Comparison of ENCODE assay signal across 1 cellular context in genomic region chr6:87701676-87702588, GRCh38.
TF ChIP-seq lines count a peak whose summit lies in the region.

TSS of gene AKIRIN2 (minus strand) at chr6:87702233. CDS start at chr6:87701684, 549 bp downstream.

TF ChIP-seq in HepG2, 621 proteins besides CTCF, POLR2A, EP300 and RAD21 (continued from another document and continues in another):
- TF ChIP-seq ZNF567 (CRISPR knock-in tag; IDR thresholded peaks at IDR 0.05; ENCODE audit: borderline replicate concordance) (no peak; the same call in 1 of the 2 replicates), ATM (IDR thresholded peaks at IDR 0.05; ENCODE audit: borderline replicate concordance) (no peak), AHR (CRISPR knock-in tag; IDR thresholded peaks at IDR 0.05) (no peak), ZNF451 (CRISPR knock-in tag; IDR thresholded peaks at IDR 0.05) (no peak), MEIS1 (CRISPR knock-in tag; IDR thresholded peaks at IDR 0.05; ENCODE audit: borderline replicate concordance) (no peak), SETDB1 (CRISPR knock-in tag; IDR thresholded peaks at IDR 0.05; ENCODE audit: borderline replicate concordance) (no peak), ZNF512B (CRISPR knock-in tag; IDR thresholded peaks at IDR 0.05; ENCODE audit: borderline replicate concordance) (no peak), ZNF644 (CRISPR knock-in tag; IDR thresholded peaks at IDR 0.05; ENCODE audit: low read depth) (0 out of 2 replicates have a peak, but pooled peaks have one; percentile 10), ZNF530 (CRISPR knock-in tag; IDR thresholded peaks at IDR 0.05; ENCODE audit: low read depth) (no peak), THAP8 (CRISPR knock-in tag; IDR thresholded peaks at IDR 0.05; ENCODE audit: borderline replicate concordance) (no peak; the same call in 1 of the 2 replicates), KAT7 (CRISPR knock-in tag; IDR thresholded peaks at IDR 0.05; ENCODE audit: borderline replicate concordance) (peak; percentile 73), ZNF33B (CRISPR knock-in tag; IDR thresholded peaks at IDR 0.05) (no peak), HOMEZ (CRISPR knock-in tag; IDR thresholded peaks at IDR 0.05; ENCODE audit: low read depth) (peak; percentile 56; the same call in 1 of the 2 replicates), ZBTB7A (CRISPR knock-in tag; IDR thresholded peaks at IDR 0.05) (0 out of 2 replicates have a peak, but pooled peaks have one; percentile 42), ZBTB21 (CRISPR knock-in tag; IDR thresholded peaks at IDR 0.05) (no peak), ZBTB14 (CRISPR knock-in tag; IDR thresholded peaks at IDR 0.05) (no peak), ZNF232 (CRISPR knock-in tag; IDR thresholded peaks at IDR 0.05; ENCODE audit: borderline replicate concordance) (no peak), SMARCC2 (IDR thresholded peaks at IDR 0.05) (no peak), NFKB2 (CRISPR knock-in tag; IDR thresholded peaks at IDR 0.05; ENCODE audit: borderline replicate concordance) (0 out of 2 replicates have a peak, but pooled peaks have one; percentile 64), FLYWCH1 (CRISPR knock-in tag; IDR thresholded peaks at IDR 0.05) (peak; percentile 76; the same call in 1 of the 2 replicates), ZNF562 (CRISPR knock-in tag; IDR thresholded peaks at IDR 0.05; ENCODE audit: borderline replicate concordance) (no peak), HIVEP1 (CRISPR knock-in tag; IDR thresholded peaks at IDR 0.05) (peak; percentile 35; the same call in 1 of the 2 replicates), RNF2 (conservative IDR thresholded peaks at IDR 0.05; ENCODE audit: low read depth) (no peak), RFXANK (CRISPR knock-in tag; IDR thresholded peaks at IDR 0.05) (no peak), ZZZ3 (CRISPR knock-in tag; IDR thresholded peaks at IDR 0.05; ENCODE audit: borderline replicate concordance) (no peak; the same call in 1 of the 2 replicates), ZBTB4 (CRISPR knock-in tag; IDR thresholded peaks at IDR 0.05; ENCODE audit: borderline replicate concordance) (no peak), NR2F6 (IDR thresholded peaks at IDR 0.05) (no peak), NR2F6 (CRISPR knock-in tag; IDR thresholded peaks at IDR 0.05) (no peak), NFATC3 (CRISPR knock-in tag; IDR thresholded peaks at IDR 0.05) (no peak), KLF12 (CRISPR knock-in tag; IDR thresholded peaks at IDR 0.05; ENCODE audit: borderline replicate concordance) (no peak), PATZ1 (CRISPR knock-in tag; IDR thresholded peaks at IDR 0.05) (peak; percentile 78), NFE2L2 (IDR thresholded peaks at IDR 0.05; ENCODE audit: low read length) (no peak), ATF5 (CRISPR knock-in tag; IDR thresholded peaks at IDR 0.05; ENCODE audit: low read depth) (no peak; the same call in 1 of the 2 replicates), IRF2 (CRISPR knock-in tag; IDR thresholded peaks at IDR 0.05) (peak; percentile 52; the same call in 1 of the 2 replicates), HNF1A (IDR thresholded peaks at IDR 0.05; ENCODE audit: low read depth) (no peak), HNF1A (CRISPR knock-in tag; IDR thresholded peaks at IDR 0.05; ENCODE audit: borderline replicate concordance) (peak; percentile 42; the same call in 1 of the 2 replicates), U2AF2 (IDR thresholded peaks at IDR 0.05; ENCODE audit: low read depth, low read length) (no peak), ZNF615 (CRISPR knock-in tag; IDR thresholded peaks at IDR 0.05; ENCODE audit: borderline replicate concordance) (no peak), ZNF326 (CRISPR knock-in tag; IDR thresholded peaks at IDR 0.05; ENCODE audit: borderline replicate concordance) (no peak), HDAC6 (IDR thresholded peaks at IDR 0.05; ENCODE audit: low read depth, low read length) (no peak), ZNF34 (CRISPR knock-in tag; IDR thresholded peaks at IDR 0.05; ENCODE audit: borderline replicate concordance) (no peak), ZNF362 (CRISPR knock-in tag; IDR thresholded peaks at IDR 0.05; ENCODE audit: borderline replicate concordance) (peak; percentile 86), STAG1 (CRISPR knock-in tag; IDR thresholded peaks at IDR 0.05) (no peak), NAIF1 (CRISPR knock-in tag; IDR thresholded peaks at IDR 0.05; ENCODE audit: borderline replicate concordance) (no peak), ERF (CRISPR knock-in tag; IDR thresholded peaks at IDR 0.05) (peak; percentile 27; the same call in 1 of the 2 replicates), ZNF496 (CRISPR knock-in tag; IDR thresholded peaks at IDR 0.05; ENCODE audit: insufficient replicate concordance) (no peak), ZFP82 (CRISPR knock-in tag; IDR thresholded peaks at IDR 0.05; ENCODE audit: borderline replicate concordance) (no peak), ZBTB7B (CRISPR knock-in tag; IDR thresholded peaks at IDR 0.05) (no peak), MBNL3 (CRISPR knock-in tag; conservative IDR thresholded peaks at IDR 0.05) (no peak), YEATS4 (CRISPR knock-in tag; IDR thresholded peaks at IDR 0.05; ENCODE audit: borderline replicate concordance) (peak; percentile 57; the same call in 1 of the 2 replicates), RARA (CRISPR knock-in tag; IDR thresholded peaks at IDR 0.05) (no peak)
